In genomic region chr11:131754671-131755070, GRCh38 we compare ENCODE assay signal across 26 cellular contexts.
DNase-seq lines count a peak whose midpoint lies in the region; TF ChIP-seq lines count a peak whose summit lies in the region.
"Had no signal": no experiment of that assay in that cellular context is flagged by ENCODE, and none has a peak within 500 bp of the region (broad histone marks: within the 10 kb centered on the region; RNA-seq: fewer than 3 reads in every experiment).

No MANE protein-coding gene starts in this region.

- H3K36me3 Mint-ChIP-seq in activated CD4-positive, alpha-beta T cell treated with anti-CD3 and anti-CD28 coated beads, Interleukin-2, amount 10 ng/mL, durations not matched to agents 7 days and 5 days (ENCODE audit: low read depth) = no peaks in the 10 kb centered on the region
- H3K36me3 Mint-ChIP-seq: CD8-positive, alpha-beta memory T cell had no signal

- no peaks in the 10 kb centered on the region for H3K79me2 ChIP-seq in osteoblast (ENCODE audit: insufficient read depth, low read length)

- H3K27me3 Mint-ChIP-seq in activated CD4-positive, alpha-beta T cell treated with anti-CD3 and anti-CD28 coated beads, Interleukin-2, amount 10 ng/mL, durations not matched to agents 7 days and 5 days = no peaks in the 10 kb centered on the region
- H3K27me3 Mint-ChIP-seq: CD8-positive, alpha-beta memory T cell had no signal

- POLR2A ChIA-PET in activated CD4-positive, alpha-beta T cell treated with anti-CD3 and anti-CD28 coated beads, Interleukin-2, amount 10 ng/mL, durations not matched to agents 7 days and 5 days (lab: Charles Lee) = no interaction called here

- CTCF ChIA-PET in activated CD4-positive, alpha-beta T cell treated with anti-CD3 and anti-CD28 coated beads, Interleukin-2, amount 10 ng/mL, durations not matched to agents 7 days and 5 days (lab: Charles Lee) = no interaction called here

- H4K20me1 ChIP-seq in osteoblast (ENCODE audit: insufficient read depth, low read length) = no peaks in the 10 kb centered on the region

- H3K4me1 ChIP-seq in SJSA1 (replicated peaks) (peaks cover 31% of the 10 kb centered on the region), osteoblast (ENCODE audit: insufficient read depth, low read length) (peaks cover 60% of the 10 kb centered on the region), suprapubic skin (no peaks in the 10 kb centered on the region)
- H3K4me1 ChIP-seq: HAP-1 had no signal

- H3K4me3 Mint-ChIP-seq in activated CD4-positive, alpha-beta T cell treated with anti-CD3 and anti-CD28 coated beads, Interleukin-2, amount 10 ng/mL, durations not matched to agents 7 days and 5 days = no peak overlapping the region
- H3K4me3 Mint-ChIP-seq: CD8-positive, alpha-beta memory T cell; GM23338 had no signal

- no peak overlapping the region for H3K4me3 ChIP-seq in SJSA1
- no peak overlapping the region for H3K4me3 ChIP-seq in osteoblast (ENCODE audit: insufficient read depth, low read length)
- H3K4me3 ChIP-seq in suprapubic skin = no peak overlapping the region
- H3K4me3 ChIP-seq: GM23338, HAP-1 had no signal

- peaks cover 6% of the 10 kb centered on the region for H3K9me3 Mint-ChIP-seq in activated CD4-positive, alpha-beta T cell treated with anti-CD3 and anti-CD28 coated beads, Interleukin-2, amount 10 ng/mL, durations not matched to agents 7 days and 5 days

- H3K9me3 ChIP-seq in SJSA1 (replicated peaks) (no peaks in the 10 kb centered on the region), osteoblast (ENCODE audit: low read depth, low read length) (no peaks in the 10 kb centered on the region), suprapubic skin (no peaks in the 10 kb centered on the region)
- H3K9me3 ChIP-seq: HAP-1, SK-N-SH had no signal

- DNase-seq in DMS53 (lab: John Stamatoyannopoulos, UW) (peak; percentile 13), DMS53 treated with DMSO at 0.1 percent for 48 hours (lab: John Stamatoyannopoulos, UW; ENCODE audit: unreplicated experiment) (no peak), SJSA1 (ENCODE audit: low read depth in 1 of 2, low spot score in 2 of 2) (peak in 1 of 2 experiments; percentile 38), fibroblast of gingiva (ENCODE audit: low read depth) (peak; percentile 51), osteoblast (ENCODE audit: insufficient read length, low spot score, missing footprints) (no peak), suprapubic skin (ENCODE audit: low spot score in 2 of 2) (no peak), NAMALWA (ENCODE audit: low spot score) (no peak)
- no peak for DNase-seq in activated CD4-positive, alpha-beta T cell treated with anti-CD3 and anti-CD28 coated beads, Interleukin-2, amount 10 ng/mL, durations not matched to agents 7 days and 5 days
- DNase-seq: AML-193; C1 segment of cervical spinal cord; Calu3; CD8-positive, alpha-beta memory T cell; DMS153; Kasumi-1; NCI-H1048; NCI-H1417 treated with DMSO at 0.1 percent for 48 hours; NCI-H187 treated with DMSO at 0.1 percent for 48 hours; NCI-H2227 treated with DMSO at 0.1 percent for 48 hours; NCI-H510A treated with DMSO at 0.1 percent for 48 hours; NCI-H748 treated with DMSO at 0.1 percent for 48 hours; SHP77 treated with DMSO at 0.1 percent for 48 hours; SK-N-SH had no signal

- TF ChIP-seq POLR2A in suprapubic skin (IDR thresholded peaks at IDR 0.05) = no peak

- no peak overlapping the region for H3K27ac Mint-ChIP-seq in activated CD4-positive, alpha-beta T cell treated with anti-CD3 and anti-CD28 coated beads, Interleukin-2, amount 10 ng/mL, durations not matched to agents 7 days and 5 days
- H3K27ac Mint-ChIP-seq: CD8-positive, alpha-beta memory T cell; GM23338 had no signal

- TF ChIP-seq CTCF in osteoblast (IDR thresholded peaks at IDR 0.05; ENCODE audit: extremely low read depth, low read depth, low read length) (no peak), suprapubic skin (IDR thresholded peaks at IDR 0.05) (no peak)

- H3K36me3 ChIP-seq in SJSA1 (no peaks in the 10 kb centered on the region), osteoblast (ENCODE audit: insufficient read depth, low read length) (no peaks in the 10 kb centered on the region), suprapubic skin (no peaks in the 10 kb centered on the region)
- H3K36me3 ChIP-seq: HAP-1 had no signal

- 84% methylated on average over 3 of the region's 3 CpGs for WGBS in suprapubic skin

- no peaks in the 10 kb centered on the region for H3K27me3 ChIP-seq in SJSA1 (replicated peaks)
- no peaks in the 10 kb centered on the region for H3K27me3 ChIP-seq in osteoblast (ENCODE audit: insufficient read depth, low read length)
- no peaks in the 10 kb centered on the region for H3K27me3 ChIP-seq in suprapubic skin

- H3K27ac ChIP-seq in SJSA1 (peak overlapping the region; percentile 51), osteoblast (ENCODE audit: low read depth, low read length) (peak overlapping the region; percentile 89), suprapubic skin (no peak overlapping the region)
- H3K27ac ChIP-seq: 22Rv1, RWPE1 had no signal

- no peaks in the 10 kb centered on the region for H3K4me1 Mint-ChIP-seq in activated CD4-positive, alpha-beta T cell treated with anti-CD3 and anti-CD28 coated beads, Interleukin-2, amount 10 ng/mL, durations not matched to agents 7 days and 5 days
- H3K4me1 Mint-ChIP-seq: CD8-positive, alpha-beta memory T cell; GM23338 had no signal

- H2AFZ ChIP-seq in osteoblast (ENCODE audit: low read length) = no peak overlapping the region
- H2AFZ ChIP-seq: GM23338 had no signal

- no peak for TF ChIP-seq EP300 in suprapubic skin (IDR thresholded peaks at IDR 0.05)

- H3K4me2 ChIP-seq in osteoblast (ENCODE audit: insufficient read depth, low read length) = no peak overlapping the region
- H3K4me2 ChIP-seq: GM23338, SK-N-SH had no signal

Comparison
In these comparisons a context has a peak if more than half of its experiments do, and no peak if none do; other contexts are left out.
1. DNase-seq: peak in DMS53 (single experiment) and fibroblast of gingiva (single experiment); none in DMS53 treated with DMSO at 0.1 percent for 48 hours (single experiment), osteoblast (single experiment), suprapubic skin (0 of 2), NAMALWA (single experiment) and activated CD4-positive, alpha-beta T cell treated with anti-CD3 and anti-CD28 coated beads, Interleukin-2, amount 10 ng/mL, durations not matched to agents 7 days and 5 days (single experiment).